In the genomic region with DNA sequence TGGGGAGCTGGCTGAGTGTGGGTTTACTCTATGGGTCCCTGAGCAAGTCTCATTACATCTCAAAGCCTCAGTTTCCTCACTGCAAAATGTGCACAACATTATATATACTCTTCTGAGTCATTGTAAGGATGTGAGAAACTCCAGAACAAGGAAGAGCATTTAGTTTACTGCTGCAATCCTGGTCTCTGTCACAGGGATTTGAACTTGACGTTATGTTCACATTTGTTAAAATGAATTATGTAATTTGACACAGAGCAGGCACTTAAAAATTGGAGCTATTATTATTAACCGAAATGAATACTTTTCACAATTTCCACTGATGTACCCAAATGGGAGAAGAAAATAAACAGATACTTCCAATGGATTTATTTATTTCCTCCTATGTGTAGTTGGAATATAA, we compare ENCODE assay signal across 19 cellular contexts.
"Had no signal": no experiment of that assay in that cellular context is flagged by ENCODE, and none has a peak within 500 bp of the region (broad histone marks: within the 10 kb centered on the region; RNA-seq: fewer than 3 reads in every experiment).

No MANE protein-coding gene starts in this region.

- H3K36me3 Mint-ChIP-seq: activated naive CD4-positive, alpha-beta T cell treated with anti-CD3 and anti-CD28 coated beads, Interleukin-2, amount 10 ng/mL, durations not matched to agents 7 days and 5 days; mesothelial cell of epicardium had no signal

- H3K4me3 Mint-ChIP-seq: activated naive CD4-positive, alpha-beta T cell treated with anti-CD3 and anti-CD28 coated beads, Interleukin-2, amount 10 ng/mL, durations not matched to agents 7 days and 5 days; activated T-helper 1 cell treated with anti-CD3 and anti-CD28 coated beads, Interleukin-12 subunit alpha, Interleukin-12 subunit beta, Interleukin-2, Interleukin-4 antibody, amounts not matched to agents 30 ng/mL and 10 ng/mL and 1 ng/mL, durations not matched to agents 14 hours and 24 hours and 36 hours; central memory CD8-positive, alpha-beta T cell; mesothelial cell of epicardium; naive thymus-derived CD4-positive, alpha-beta T cell; T-helper 1 cell treated with Interleukin-12 subunit alpha and Interleukin-12 subunit beta and Interleukin-4 antibody, amounts not matched to agents 30 μg/mL and 1 μg/mL, for 36 hours had no signal

- H3K4me3 ChIP-seq: heart right ventricle, prostate gland, SK-N-MC had no signal

- H3K4me1 ChIP-seq: prostate gland had no signal

- H3K27ac ChIP-seq: foreskin keratinocyte, prostate gland, SK-N-MC had no signal

- H3K9me3 Mint-ChIP-seq: activated naive CD4-positive, alpha-beta T cell treated with anti-CD3 and anti-CD28 coated beads, Interleukin-2, amount 10 ng/mL, durations not matched to agents 7 days and 5 days; central memory CD8-positive, alpha-beta T cell; mesothelial cell of epicardium; T-helper 1 cell treated with Interleukin-12 subunit alpha and Interleukin-12 subunit beta and Interleukin-4 antibody, amounts not matched to agents 30 μg/mL and 1 μg/mL, for 36 hours had no signal

- ATAC-seq: foreskin keratinocyte; naive thymus-derived CD4-positive, alpha-beta T cell; sciatic nerve; stimulated activated naive CD8-positive, alpha-beta T cell treated with anti-CD3 and anti-CD28 coated beads, Interleukin-15, Interleukin-2, amounts not matched to agents 100 U/mL and 50 U/mL, for 24 hours had no signal

- DNase-seq: activated CD4-positive, alpha-beta T cell treated with anti-CD3 and anti-CD28 coated beads for 48 hours; activated naive CD4-positive, alpha-beta T cell treated with anti-CD3 and anti-CD28 coated beads, Interleukin-2, amount 10 ng/mL, durations not matched to agents 7 days and 5 days; dermis blood vessel endothelial cell; erythroblast; foreskin keratinocyte; heart right ventricle; islet precursor cell; naive thymus-derived CD4-positive, alpha-beta T cell; nucleus accumbens; stimulated activated CD4-positive, alpha-beta T cell treated with anti-CD3 and anti-CD28 coated beads, Interleukin-4, amount 100 ng/mL, for 1 hour; stimulated activated CD8-positive, alpha-beta memory T cell treated with anti-CD3 and anti-CD28 coated beads, Interleukin-4, amount 100 ng/mL, for 48 hours; stimulated activated naive CD8-positive, alpha-beta T cell treated with anti-CD3 and anti-CD28 coated beads, Interleukin-15, Interleukin-2, amounts not matched to agents 100 U/mL and 50 U/mL, for 24 hours had no signal

- H3K36me3 ChIP-seq: prostate gland had no signal

- H3K9me3 ChIP-seq: heart right ventricle, prostate gland had no signal

- H3K27me3 ChIP-seq: foreskin keratinocyte, heart right ventricle had no signal

- H3K27ac Mint-ChIP-seq: activated naive CD4-positive, alpha-beta T cell treated with anti-CD3 and anti-CD28 coated beads, Interleukin-2, amount 10 ng/mL, durations not matched to agents 7 days and 5 days; mesothelial cell of epicardium; naive thymus-derived CD4-positive, alpha-beta T cell had no signal
